ENCODE assay signal across 8 cellular contexts in the genomic region with DNA sequence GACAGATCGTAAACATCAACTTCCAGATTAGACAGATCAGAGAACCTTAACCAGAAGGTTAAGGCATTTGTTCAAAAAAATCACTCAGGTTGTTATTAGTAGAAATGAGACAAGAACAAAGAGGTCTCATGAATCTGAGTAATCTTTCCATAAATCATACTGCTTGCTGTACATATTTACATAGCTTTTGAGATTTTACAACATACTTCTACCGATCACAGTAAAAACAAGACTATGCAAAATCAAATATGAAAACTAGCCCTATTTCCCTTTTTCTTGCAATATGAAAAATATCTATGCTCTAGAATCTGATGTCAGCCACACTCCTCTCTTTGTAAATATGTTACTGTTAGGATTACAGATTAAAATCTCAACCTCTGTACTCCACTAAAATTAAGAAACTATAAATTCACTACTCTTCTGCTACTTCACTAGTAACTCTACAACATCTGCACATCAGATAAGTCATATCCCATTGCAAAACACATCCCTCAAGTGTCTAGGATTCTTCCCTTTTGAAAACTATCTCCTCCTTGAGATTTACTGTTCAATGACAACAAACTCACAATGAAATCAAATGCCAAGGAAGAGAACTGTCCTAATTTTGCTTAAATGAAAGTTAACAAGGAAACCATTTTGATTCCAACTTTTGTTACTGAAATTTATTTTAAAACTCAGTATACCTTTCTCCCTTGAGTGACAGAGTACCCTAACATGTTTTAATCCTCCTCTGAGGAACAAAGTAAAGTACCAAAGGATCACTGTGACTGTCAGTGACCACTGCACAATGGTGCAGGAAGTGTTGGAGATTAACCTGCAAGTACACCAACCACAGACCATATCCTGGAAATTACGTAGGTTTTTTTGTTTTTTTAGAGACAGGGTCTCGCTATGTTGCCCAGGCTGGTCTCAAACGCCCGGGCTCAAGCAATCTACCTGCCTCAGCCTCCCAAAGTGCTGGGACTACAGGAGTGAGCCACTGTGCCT.
DNase-seq lines count a peak whose midpoint lies in the region; ATAC-seq and TF ChIP-seq lines count a peak whose summit lies in the region.

No MANE protein-coding gene starts in this region.

- peaks cover 61% of the 10 kb centered on the region for H3K4me1 Mint-ChIP-seq in activated naive CD8-positive, alpha-beta T cell treated with anti-CD3 and anti-CD28 coated beads, Interleukin-2, amount 50 U/mL, for 24 hours

- no peak for TF ChIP-seq CTCF in GM10248 (IDR thresholded peaks at IDR 0.05; ENCODE audit: control extremely low read depth, extremely low read depth, low read depth, missing control alignments)

- CTCF ChIA-PET in GM10248 (lab: Yijun Ruan, JAX) = no interaction called here

- peak; percentile 48 for ATAC-seq in GM21367 (IDR thresholded peaks at IDR 0.05; ENCODE audit: unreplicated experiment)
- ATAC-seq in HG03432 (IDR thresholded peaks at IDR 0.05; ENCODE audit: unreplicated experiment) = peak; percentile 55
- peak; percentile 60 for ATAC-seq in activated naive CD8-positive, alpha-beta T cell treated with anti-CD3 and anti-CD28 coated beads, Interleukin-2, amount 50 U/mL, for 24 hours

- POLR2A ChIA-PET in GM10248 (lab: Yijun Ruan, JAX) = no interaction called here

- H3K36me3 Mint-ChIP-seq in activated naive CD8-positive, alpha-beta T cell treated with anti-CD3 and anti-CD28 coated beads, Interleukin-2, amount 50 U/mL, for 24 hours (ENCODE audit: low read depth) = peaks cover 15% of the 10 kb centered on the region

- H3K27me3 Mint-ChIP-seq in activated naive CD8-positive, alpha-beta T cell treated with anti-CD3 and anti-CD28 coated beads, Interleukin-2, amount 50 U/mL, for 24 hours = no peaks in the 10 kb centered on the region

- peak; percentile 33 for DNase-seq in GM10248 (ENCODE audit: extremely low spot score)
- no peak for DNase-seq in activated naive CD8-positive, alpha-beta T cell treated with anti-CD3 and anti-CD28 coated beads, Interleukin-2, amount 50 U/mL, for 24 hours
- DNase-seq in putamen (ENCODE audit: low spot score) = no peak
- no peak for DNase-seq in NCI-H2196 treated with DMSO at 0.1 percent for 48 hours (lab: John Stamatoyannopoulos, UW; ENCODE audit: unreplicated experiment)
- DNase-seq in SW 1271 (lab: John Stamatoyannopoulos, UW) = no peak
- no peak for DNase-seq in NCI-H2029 treated with DMSO at 0.1 percent for 48 hours (lab: John Stamatoyannopoulos, UW)

- no peaks in the 10 kb centered on the region for H3K9me3 Mint-ChIP-seq in activated naive CD8-positive, alpha-beta T cell treated with anti-CD3 and anti-CD28 coated beads, Interleukin-2, amount 50 U/mL, for 24 hours

- H3K27ac Mint-ChIP-seq in activated naive CD8-positive, alpha-beta T cell treated with anti-CD3 and anti-CD28 coated beads, Interleukin-2, amount 50 U/mL, for 24 hours = peak overlapping the region; percentile 24

- H3K4me3 Mint-ChIP-seq in activated naive CD8-positive, alpha-beta T cell treated with anti-CD3 and anti-CD28 coated beads, Interleukin-2, amount 50 U/mL, for 24 hours = no peak overlapping the region
